ENCODE assay signal across 21 cellular contexts in genomic region chr14:46887144-46887543, GRCh38.
DNase-seq lines count a peak whose midpoint lies in the region; ATAC-seq lines count a peak whose summit lies in the region.
"Had no signal": no experiment of that assay in that cellular context is flagged by ENCODE, and none has a peak within 500 bp of the region (broad histone marks: within the 10 kb centered on the region; RNA-seq: fewer than 3 reads in every experiment).

No MANE protein-coding gene starts in this region.

- no peaks in the 10 kb centered on the region for H3K36me3 Mint-ChIP-seq in T-helper 2 cell treated with Interferon-gamma antibody and Interleukin-4, amounts not matched to agents 5 μg/mL and 100 μg/mL, for 36 hours (ENCODE audit: low read depth)
- H3K36me3 Mint-ChIP-seq: activated CD8-positive, alpha-beta memory T cell treated with anti-CD3 and anti-CD28 coated beads, Interleukin-2, amount 10 ng/mL, durations not matched to agents 7 days and 5 days; CD8-positive, alpha-beta memory T cell; natural killer cell treated with Interleukin-12 subunit alpha and Interleukin-12 subunit beta and Interleukin-15 and Interleukin-18, amount 100 ng/mL, for 72 hours had no signal

- H3K4me1 Mint-ChIP-seq in T-helper 2 cell treated with Interferon-gamma antibody and Interleukin-4, amounts not matched to agents 5 μg/mL and 100 μg/mL, for 36 hours (ENCODE audit: low read depth): no peaks in the 10 kb centered on the region
- H3K4me1 Mint-ChIP-seq: activated CD8-positive, alpha-beta memory T cell treated with anti-CD3 and anti-CD28 coated beads, Interleukin-2, amount 10 ng/mL, durations not matched to agents 7 days and 5 days; activated naive CD8-positive, alpha-beta T cell treated with anti-CD3 and anti-CD28 coated beads, Interleukin-2, amount 50 U/mL, for 24 hours; CD8-positive, alpha-beta memory T cell had no signal

- no peaks in the 10 kb centered on the region for H3K27me3 Mint-ChIP-seq in T-helper 2 cell treated with Interferon-gamma antibody and Interleukin-4, amounts not matched to agents 5 μg/mL and 100 μg/mL, for 36 hours (ENCODE audit: low read depth)
- H3K27me3 Mint-ChIP-seq: activated CD8-positive, alpha-beta memory T cell treated with anti-CD3 and anti-CD28 coated beads, Interleukin-2, amount 10 ng/mL, durations not matched to agents 7 days and 5 days; activated naive CD8-positive, alpha-beta T cell treated with anti-CD3 and anti-CD28 coated beads, Interleukin-2, amount 50 U/mL, for 24 hours; CD8-positive, alpha-beta memory T cell; natural killer cell treated with Interleukin-12 subunit alpha and Interleukin-12 subunit beta and Interleukin-15 and Interleukin-18, amount 100 ng/mL, for 72 hours had no signal

- H3K9me3 Mint-ChIP-seq in T-helper 2 cell treated with Interferon-gamma antibody and Interleukin-4, amounts not matched to agents 5 μg/mL and 100 μg/mL, for 36 hours: peaks cover 3% of the 10 kb centered on the region

- no peak overlapping the region for H3K4me3 Mint-ChIP-seq in T-helper 2 cell treated with Interferon-gamma antibody and Interleukin-4, amounts not matched to agents 5 μg/mL and 100 μg/mL, for 36 hours
- H3K4me3 Mint-ChIP-seq: activated CD8-positive, alpha-beta memory T cell treated with anti-CD3 and anti-CD28 coated beads, Interleukin-2, amount 10 ng/mL, durations not matched to agents 7 days and 5 days; activated naive CD8-positive, alpha-beta T cell treated with anti-CD3 and anti-CD28 coated beads, Interleukin-2, amount 50 U/mL, for 24 hours; CD8-positive, alpha-beta memory T cell; natural killer cell treated with Interleukin-12 subunit alpha and Interleukin-12 subunit beta and Interleukin-15 and Interleukin-18, amount 100 ng/mL, for 72 hours had no signal

- DNase-seq in RPMI8226: peak; percentile 14
- DNase-seq in 8988T: no peak
- DNase-seq in HuH-7.5 (ENCODE audit: low spot score): no peak
- no peak for DNase-seq in T-helper 2 cell treated with Interferon-gamma antibody and Interleukin-4, amounts not matched to agents 5 μg/mL and 100 μg/mL, for 36 hours (ENCODE audit: low spot score)
- DNase-seq: activated CD8-positive, alpha-beta memory T cell treated with anti-CD3 and anti-CD28 coated beads, Interleukin-2, amount 10 ng/mL, durations not matched to agents 7 days and 5 days; activated naive CD8-positive, alpha-beta T cell treated with anti-CD3 and anti-CD28 coated beads, Interleukin-2, amount 50 U/mL, for 24 hours; brain microvascular endothelial cell; CD8-positive, alpha-beta memory T cell; dermis blood vessel endothelial cell; DMS79; GM23248; IMR-90; kidney glomerular epithelial cell; NCI-H526 treated with DMSO at 0.1 percent for 48 hours; stimulated activated CD4-positive, alpha-beta T cell treated with anti-CD3 and anti-CD28 coated beads, Interleukin-2, amount 100 ng/mL, for 48 hours had no signal

- peak; percentile 78 for ATAC-seq in GM18909 (IDR thresholded peaks at IDR 0.05; ENCODE audit: poor library complexity, unreplicated experiment)
- peak; percentile 67 for ATAC-seq in HG02623 (IDR thresholded peaks at IDR 0.05; ENCODE audit: unreplicated experiment)
- peak; percentile 89 for ATAC-seq in HG03378 (IDR thresholded peaks at IDR 0.05; ENCODE audit: unreplicated experiment)
- no peak for ATAC-seq in HG03280 (IDR thresholded peaks at IDR 0.05; ENCODE audit: unreplicated experiment)
- ATAC-seq: activated CD8-positive, alpha-beta memory T cell treated with anti-CD3 and anti-CD28 coated beads, Interleukin-2, amount 10 ng/mL, durations not matched to agents 7 days and 5 days; activated naive CD8-positive, alpha-beta T cell treated with anti-CD3 and anti-CD28 coated beads, Interleukin-2, amount 50 U/mL, for 24 hours; natural killer cell treated with Interleukin-12 subunit alpha and Interleukin-12 subunit beta and Interleukin-15 and Interleukin-18, amount 100 ng/mL, for 72 hours; Panc1 had no signal

- H3K27ac Mint-ChIP-seq in T-helper 2 cell treated with Interferon-gamma antibody and Interleukin-4, amounts not matched to agents 5 μg/mL and 100 μg/mL, for 36 hours: no peak overlapping the region
- H3K27ac Mint-ChIP-seq: activated CD8-positive, alpha-beta memory T cell treated with anti-CD3 and anti-CD28 coated beads, Interleukin-2, amount 10 ng/mL, durations not matched to agents 7 days and 5 days; activated naive CD8-positive, alpha-beta T cell treated with anti-CD3 and anti-CD28 coated beads, Interleukin-2, amount 50 U/mL, for 24 hours; CD8-positive, alpha-beta memory T cell; natural killer cell treated with Interleukin-12 subunit alpha and Interleukin-12 subunit beta and Interleukin-15 and Interleukin-18, amount 100 ng/mL, for 72 hours had no signal
